1 cellular context compared by ENCODE assay signal in the genomic region with DNA sequence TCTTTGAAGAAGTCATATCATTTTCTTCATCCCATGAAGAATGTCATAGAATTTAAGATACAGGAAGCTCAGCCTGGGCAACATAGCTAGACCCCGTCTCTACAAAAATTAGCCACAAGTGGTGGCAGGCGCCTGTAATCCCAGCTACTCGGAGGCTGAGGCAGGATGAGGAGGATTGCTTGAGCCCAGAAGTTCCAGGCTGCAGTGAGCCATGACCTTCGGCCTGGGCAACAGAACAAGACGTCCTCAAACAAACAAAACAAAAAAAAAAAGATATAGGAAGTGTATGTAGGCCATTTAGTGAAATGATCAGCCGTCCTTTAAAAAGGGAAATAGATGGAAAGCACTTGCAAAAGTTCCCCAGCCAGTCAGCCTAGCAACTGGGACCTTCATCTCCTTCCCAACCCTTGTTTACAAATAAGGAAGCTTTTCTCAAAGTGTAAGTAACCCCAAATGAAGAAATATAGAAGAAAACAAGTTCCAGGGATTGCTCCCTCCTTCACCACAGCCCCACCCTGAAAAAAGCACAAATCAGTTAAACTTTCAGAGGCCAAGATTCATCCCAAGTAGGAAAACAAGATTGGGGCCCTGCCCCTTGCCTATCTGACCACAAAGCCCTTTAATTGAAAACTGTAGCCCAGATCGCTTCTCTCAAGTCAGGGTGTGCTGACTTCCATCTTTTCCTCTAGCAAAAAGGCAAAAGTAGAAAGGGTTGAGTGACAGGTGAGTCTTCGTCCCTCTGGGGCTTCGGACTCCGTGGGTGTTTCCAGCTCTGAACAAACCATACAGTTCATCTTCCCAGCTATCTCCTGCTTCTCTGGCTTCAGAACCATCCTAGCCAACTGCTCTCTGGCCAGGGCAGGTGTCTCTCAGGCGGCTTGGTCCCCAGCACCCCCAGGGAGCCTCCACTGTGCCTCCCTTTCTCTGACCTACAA.
TF ChIP-seq lines count a peak whose summit lies in the region.

No MANE protein-coding gene starts in this region.

TF ChIP-seq in liver, 16 proteins besides CTCF, POLR2A, EP300 and RAD21 (continued from another document):
- TF ChIP-seq ZBTB33 (IDR thresholded peaks at IDR 0.05) (no peak), HNF4G (IDR thresholded peaks at IDR 0.05) (no peak), TAF1 (conservative IDR thresholded peaks at IDR 0.05) (no peak), NR2F2 (IDR thresholded peaks at IDR 0.05) (peak; percentile 80), FOXA1 (IDR thresholded peaks at IDR 0.05) (no peak), HNF4A (conservative IDR thresholded peaks at IDR 0.05) (peak in 1 of 2 donors; percentile 38), SP1 (IDR thresholded peaks at IDR 0.05) (peak; percentile 45), GABPA (IDR thresholded peaks at IDR 0.05 in 1 of 2, conservative IDR thresholded peaks at IDR 0.05 in 1 of 2) (no peak)
